ENCODE assay signal across 23 cellular contexts in the genomic region with DNA sequence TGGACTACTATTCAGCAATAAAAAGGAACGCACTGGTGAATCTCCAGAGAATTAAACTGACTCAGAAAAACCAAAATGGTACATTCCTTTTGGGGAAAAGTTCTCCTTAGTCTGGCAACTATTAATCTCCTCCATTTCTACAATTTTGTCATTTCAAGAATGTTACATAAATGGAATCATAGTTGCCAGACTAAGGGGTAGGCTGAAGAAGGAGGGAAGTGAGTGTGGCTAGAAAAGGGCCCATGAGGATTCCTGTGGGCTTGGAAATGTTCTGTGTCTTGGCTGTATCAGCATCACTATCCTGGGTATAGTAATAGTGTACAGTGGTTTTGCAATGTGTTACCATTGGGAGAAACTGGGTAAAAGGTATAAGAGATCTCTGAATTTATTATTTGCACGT.
"Had no signal": no experiment of that assay in that cellular context is flagged by ENCODE, and none has a peak within 500 bp of the region (broad histone marks: within the 10 kb centered on the region; RNA-seq: fewer than 3 reads in every experiment).

No MANE protein-coding gene starts in this region.

- DNase-seq: Kasumi-1, MM.1S, NCI-H1048, NCI-H1105, NCI-H1417, NCI-H146, NCI-H1694 treated with DMSO at 0.1 percent for 48 hours, NCI-H1930, NCI-H2081, NCI-H2107, NCI-H226, NCI-H446, NCI-H510A, NCI-H524 treated with DMSO at 0.1 percent for 48 hours, NCI-H69, NCI-H774, Right ventricle myocardium superior, RPMI8226, SIG-M5 had no signal

- H3K27ac Mint-ChIP-seq: IgD-negative memory B cell had no signal

- H3K9me3 Mint-ChIP-seq: IgD-negative memory B cell had no signal

- H3K4me3 ChIP-seq: K562, SJSA1, SK-N-MC had no signal

- H3K4me3 Mint-ChIP-seq: IgD-negative memory B cell had no signal

- H3K27me3 Mint-ChIP-seq: IgD-negative memory B cell had no signal
